15 cellular contexts compared by ENCODE assay signal in the genomic region with DNA sequence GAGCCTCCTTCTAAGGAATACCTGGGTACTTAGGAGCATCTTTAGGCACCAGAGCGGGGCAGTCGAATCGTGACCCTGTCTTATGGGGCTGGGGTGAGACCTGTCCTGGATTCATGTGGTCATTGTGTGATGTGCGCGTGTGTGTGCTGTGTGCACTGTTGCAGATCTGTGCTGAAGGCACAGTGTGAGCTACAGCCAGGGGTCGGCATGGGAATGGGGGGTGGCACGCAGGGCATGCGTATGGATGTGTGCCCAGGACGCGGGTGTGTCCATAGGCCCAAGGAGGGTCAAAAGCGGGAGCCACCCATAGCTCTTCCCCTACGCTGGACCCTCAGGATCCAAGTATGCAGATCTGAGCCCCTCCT. TPM values are rescaled to one million over a fixed set of nuclear protein-coding genes. Genes with fewer than 3 reads are reported as not detected.
DNase-seq lines count a peak whose midpoint lies in the region; ATAC-seq and TF ChIP-seq lines count a peak whose summit lies in the region.
"Had no signal": no experiment of that assay in that cellular context is flagged by ENCODE, and none has a peak within 500 bp of the region (broad histone marks: within the 10 kb centered on the region; RNA-seq: fewer than 3 reads in every experiment).

No MANE protein-coding gene starts in this region.

- peaks cover 21% of the 10 kb centered on the region for H3F3A ChIP-seq in PC-9 (ENCODE audit: insufficient read depth, low read depth)

- no peak for ATAC-seq in GM19035 (IDR thresholded peaks at IDR 0.05; ENCODE audit: unreplicated experiment)
- no peak for ATAC-seq in HG03039 (IDR thresholded peaks at IDR 0.05; ENCODE audit: unreplicated experiment)

- H3K79me2 ChIP-seq in PC-9 (ENCODE audit: low read depth), result peaks cover 71% of the 10 kb centered on the region

- CTCF ChIA-PET in PC-9 (lab: Charles Lee) (no interaction called here), A673 (lab: Charles Lee) (no interaction called here)

- H3K4me3 ChIP-seq in PC-9, result no peak overlapping the region
- H3K4me3 ChIP-seq in transverse colon, result no peak overlapping the region
- no peak overlapping the region for H3K4me3 ChIP-seq in A673 (ENCODE audit: low read depth, low read length, poor library complexity, severe bottlenecking)
- H3K4me3 ChIP-seq: GM23248, right atrium auricular region, SJSA1 had no signal

- H3K27ac Mint-ChIP-seq in endothelial cell (ENCODE audit: unreplicated experiment) (peak overlapping the region; percentile 62), nephron (peak overlapping the region in 2 of 3 experiments; percentile 60 to 95)
- H3K27ac Mint-ChIP-seq: IgD-negative memory B cell had no signal

- H3K27ac ChIP-seq in PC-9, result no peak overlapping the region
- peak overlapping the region; percentile 82 to 94 (median 90) for H3K27ac ChIP-seq in transverse colon
- no peak overlapping the region for H3K27ac ChIP-seq in A673 (ENCODE audit: low read depth, low read length, poor library complexity, severe bottlenecking)
- H3K27ac ChIP-seq: GM23248, right atrium auricular region, SJSA1 had no signal

- H3K36me3 Mint-ChIP-seq in endothelial cell (ENCODE audit: low read depth, unreplicated experiment) (peaks cover 13% of the 10 kb centered on the region), nephron (ENCODE audit: low read depth) (peaks cover 10% of the 10 kb centered on the region)
- H3K36me3 Mint-ChIP-seq: IgD-negative memory B cell had no signal

- TF ChIP-seq CTCF in PC-9 (conservative IDR thresholded peaks at IDR 0.05) (no peak), endothelial cell (IDR thresholded peaks at IDR 0.05; ENCODE audit: unreplicated experiment) (no peak), nephron (IDR thresholded peaks at IDR 0.05; ENCODE audit: unreplicated experiment in 3 of 3) (no peak), transverse colon (IDR thresholded peaks at IDR 0.05) (no peak), A673 (conservative IDR thresholded peaks at IDR 0.05; ENCODE audit: low read depth, low read length) (no peak)

- no peaks in the 10 kb centered on the region for H3K9me2 ChIP-seq in PC-9 (ENCODE audit: insufficient read depth)

- no peaks in the 10 kb centered on the region for H4K20me1 ChIP-seq in PC-9 (ENCODE audit: insufficient read depth)

- H3K36me3 ChIP-seq in PC-9 (ENCODE audit: low read depth) (0 out of 2 replicates have a peak, but pooled peaks cover 7% of the 10 kb centered on the region), transverse colon (no peaks in the 10 kb centered on the region), A673 (ENCODE audit: insufficient read depth, low read length, poor library complexity, severe bottlenecking) (peaks cover 3% of the 10 kb centered on the region)
- H3K36me3 ChIP-seq: right atrium auricular region had no signal

- 60 to 63% methylated on average over 2 to 12 of the region's 12 CpGs for whole genome bisulfite sequencing in transverse colon (ENCODE audit: low coverage in 1 of 2), 2 donors

- intact Hi-C loops in PC-9 (cut with micrococcal nuclease; ENCODE audit: unreplicated experiment) (no loop called here), transverse colon (cut with DNase I; ENCODE audit: low total_unique reads) (no loop called here), A673 (cut with micrococcal nuclease; ENCODE audit: unreplicated experiment) (no loop called here)

- POLR2A ChIA-PET in PC-9 (lab: Charles Lee; ENCODE audit: unreplicated experiment), result no interaction called here
- POLR2A ChIA-PET in A673 (lab: Charles Lee; ENCODE audit: low non-redundant PET), result no interaction called here

- H3K27me3 ChIP-seq in PC-9 (ENCODE audit: insufficient read depth, low read depth) (no peaks in the 10 kb centered on the region), transverse colon (no peaks in the 10 kb centered on the region), A673 (replicated peaks; ENCODE audit: insufficient read depth, low read depth, low read length, poor library complexity) (no peaks in the 10 kb centered on the region)
- H3K27me3 ChIP-seq: right atrium auricular region, SJSA1 had no signal

- DNase-seq in PC-9 (no peak), endothelial cell (ENCODE audit: low spot score) (no peak), transverse colon (no peak), A673 (ENCODE audit: low spot score) (no peak)
- DNase-seq: activated T-cell treated with anti-CD3 and anti-CD28 coated beads, Interleukin-2, amount 50 U/mL, for 48 hours; NCI-H1048; stimulated activated CD4-positive, alpha-beta T cell treated with anti-CD3 and anti-CD28 coated beads, Interleukin-2, amount 100 ng/mL, for 48 hours; T1000 had no signal

- H3K4me1 ChIP-seq in PC-9 (replicated peaks; ENCODE audit: insufficient read depth), result peaks cover 51% of the 10 kb centered on the region
- peaks cover 81 to 98% (median 96%) of the 10 kb centered on the region in 4 donors for H3K4me1 ChIP-seq in transverse colon
- peaks cover 6% of the 10 kb centered on the region for H3K4me1 ChIP-seq in A673 (ENCODE audit: insufficient read depth, low read length, poor library complexity, severe bottlenecking)
- H3K4me1 ChIP-seq: SJSA1 had no signal

- TF ChIP-seq POLR2A in transverse colon (IDR thresholded peaks at IDR 0.05), result no peak

- peak overlapping the region; percentile 34 for H3K4me2 ChIP-seq in PC-9

- H2AFZ ChIP-seq in PC-9, result no peak overlapping the region
- H2AFZ ChIP-seq: GM23248 had no signal

- H3K4me3 Mint-ChIP-seq in endothelial cell (ENCODE audit: unreplicated experiment) (no peak overlapping the region), nephron (peak overlapping the region in 1 of 3 experiments; percentile 37)

- in situ Hi-C loops in transverse colon (cut with MboI; ENCODE audit: low pct_ligation_motif_present in 1 of 4, low pct_unique_long_range_greater_than_20kb in 1 of 4, low sequenced_read_pairs in 3 of 4), result loop anchor here in 1 of 4 donors (25.0 kb wide), 1 partner anchor 392 kb away; a partner anchor contains a TSS

- H3K27me3 Mint-ChIP-seq in endothelial cell (ENCODE audit: unreplicated experiment), result peaks cover 14% of the 10 kb centered on the region
- H3K27me3 Mint-ChIP-seq in nephron (ENCODE audit: low read depth), result peaks cover 9% of the 10 kb centered on the region

- BruUV-seq in PC-9 (replicated peaks; lab: Mats Ljungman, UMichigan), result no TSS peak
- BruUV-seq in A673 (replicated peaks; lab: Mats Ljungman, UMichigan), result no TSS peak

- H3K9me3 ChIP-seq in PC-9 (ENCODE audit: insufficient read depth, low read depth) (no peaks in the 10 kb centered on the region), transverse colon (no peaks in the 10 kb centered on the region), A673 (ENCODE audit: low read depth, low read length, poor library complexity, severe bottlenecking) (no peaks in the 10 kb centered on the region)
- H3K9me3 ChIP-seq: right atrium auricular region, SJSA1 had no signal

- H3K4me1 Mint-ChIP-seq in endothelial cell (ENCODE audit: unreplicated experiment) (peaks cover 14% of the 10 kb centered on the region), nephron (peaks cover 65% of the 10 kb centered on the region)

- no peaks in the 10 kb centered on the region for H3K9me3 Mint-ChIP-seq in endothelial cell (ENCODE audit: unreplicated experiment)
- H3K9me3 Mint-ChIP-seq in nephron, result no peaks in the 10 kb centered on the region
- H3K9me3 Mint-ChIP-seq: IgD-negative memory B cell had no signal

- TF ChIP-seq EP300 in transverse colon (IDR thresholded peaks at IDR 0.05; ENCODE audit: low read depth), result no peak

RNA-seq across cellular contexts. Expression of a gene that starts 14.6 kb away (rescaled TPM):
- total RNA-seq in PC-9 (2021) (359 and 439 TPM in 2 replicates), endothelial cell (ENCODE audit: unreplicated experiment) (145 TPM), transverse colon (100 to 1,000 TPM; 278 to 549 (median 404) TPM), A673 (2021) (110 and 118 TPM in 2 replicates)

Comparison
In these comparisons a context has a peak if more than half of its experiments do, and no peak if none do; other contexts are left out.
1. H3K27ac ChIP-seq: peak in transverse colon (4 of 4); none in PC-9 (single experiment) and A673 (single experiment).